8 cellular contexts compared by ENCODE assay signal in the genomic region with DNA sequence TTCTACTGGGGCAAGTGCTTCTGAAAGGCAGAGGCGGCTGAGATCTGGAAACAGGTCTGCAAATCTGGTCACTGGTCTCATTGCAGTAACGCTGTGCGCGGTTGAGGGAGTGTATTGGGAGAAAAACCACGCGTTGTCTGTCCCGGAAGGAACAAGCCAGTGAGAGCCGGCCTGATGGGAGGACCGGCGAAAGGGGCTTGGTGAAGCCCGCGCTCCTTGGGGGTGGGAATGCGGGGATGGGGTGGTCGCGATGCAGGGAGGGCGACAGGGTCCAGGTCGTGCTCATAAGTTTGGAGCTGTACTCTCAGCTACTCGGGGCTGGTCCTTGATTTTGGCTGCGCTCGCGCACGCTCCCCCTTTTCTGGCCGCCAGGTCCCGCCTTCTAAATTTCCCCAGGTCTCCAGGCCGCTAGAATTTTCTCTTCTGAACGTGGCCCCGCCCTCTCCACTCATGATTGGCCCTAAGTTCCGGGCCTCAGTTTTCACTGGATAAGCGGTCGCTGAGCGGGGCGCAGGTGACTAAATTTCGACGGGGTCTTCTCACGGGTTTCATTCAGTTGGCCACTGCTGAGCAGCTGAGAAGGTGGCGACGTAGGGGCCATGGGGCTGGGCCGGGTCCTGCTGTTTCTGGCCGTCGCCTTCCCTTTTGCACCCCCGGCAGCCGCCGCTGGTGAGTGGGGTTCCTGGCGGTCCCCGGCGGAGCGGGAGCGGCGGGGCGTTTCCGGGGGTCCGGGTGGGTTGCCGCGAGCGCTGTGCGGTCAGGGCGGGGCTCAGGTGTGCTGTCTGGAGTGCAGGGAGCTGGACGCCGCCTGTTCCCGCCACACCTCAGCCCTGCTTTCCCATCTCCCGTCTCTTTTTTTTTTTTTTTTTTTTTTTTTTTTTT. TPM values are rescaled to one million over a fixed set of nuclear protein-coding genes. Genes with fewer than 3 reads are reported as not detected.
A peak's percentile ranks its signal among the peaks of the same experiment; 100 is the strongest.
DNase-seq lines count a peak whose midpoint lies in the region; ATAC-seq and TF ChIP-seq lines count a peak whose summit lies in the region.

A gene (plus strand): TSS at position 551 of the 882 bp plus-strand sequence. CDS start 49 bp downstream, at position 600.

- intact Hi-C loops in activated CD8-positive, alpha-beta T cell treated with anti-CD3 and anti-CD28 coated beads for 36 hours (cut with micrococcal nuclease), result no loop called here
- intact Hi-C loops in lower lobe of right lung (cut with DNase I), result no loop called here

- POLR2A ChIA-PET in GM10248 (lab: Yijun Ruan, JAX), result interaction anchor here (0.6 to 1.1 kb wide), 5 partner anchors 44 to 857 kb away, joined by 3 to 6 read pairs (median 3); a partner anchor contains a TSS
- POLR2A ChIA-PET in activated CD8-positive, alpha-beta T cell treated with anti-CD3 and anti-CD28 coated beads for 36 hours (lab: Charles Lee), result interaction anchor here (0.6 to 2.8 kb wide), 14 partner anchors 30 to 166 kb away, joined by 3 to 24 read pairs (median 4); a partner anchor contains a TSS

- H3K27me3 Mint-ChIP-seq in activated CD8-positive, alpha-beta T cell treated with anti-CD3 and anti-CD28 coated beads for 36 hours, result no peaks in the 10 kb centered on the region

- TF ChIP-seq CTCF in GM10248 (IDR thresholded peaks at IDR 0.05; ENCODE audit: control extremely low read depth, extremely low read depth, low read depth, missing control alignments), result no peak
- TF ChIP-seq CTCF in activated CD8-positive, alpha-beta T cell treated with anti-CD3 and anti-CD28 coated beads for 36 hours (IDR thresholded peaks at IDR 0.05), result no peak
- no peak for TF ChIP-seq CTCF in lower lobe of right lung (IDR thresholded peaks at IDR 0.05)

- H3K4me1 Mint-ChIP-seq in activated CD8-positive, alpha-beta T cell treated with anti-CD3 and anti-CD28 coated beads for 36 hours (ENCODE audit: low read depth), result peaks cover 56% of the 10 kb centered on the region

- H3K9me3 ChIP-seq in ectodermal cell (ENCODE audit: control insufficient read depth, low read length) (no peaks in the 10 kb centered on the region), lower lobe of right lung (no peaks in the 10 kb centered on the region)

- ATAC-seq in HG02678 (IDR thresholded peaks at IDR 0.05; ENCODE audit: unreplicated experiment) (peak; percentile 45), lower lobe of right lung (peak; percentile 85 to 86), HG02938 (IDR thresholded peaks at IDR 0.05; ENCODE audit: unreplicated experiment) (no peak)
- peak; percentile 74 for ATAC-seq in activated CD8-positive, alpha-beta T cell treated with anti-CD3 and anti-CD28 coated beads for 36 hours

- CTCF ChIA-PET in GM10248 (lab: Yijun Ruan, JAX), result interaction anchor here (1.3 to 5.3 kb wide), 5 partner anchors 30 to 100 kb away, joined by 3 to 34 read pairs (median 4); no protein-coding TSS in a partner anchor
- CTCF ChIA-PET in activated CD8-positive, alpha-beta T cell treated with anti-CD3 and anti-CD28 coated beads for 36 hours (lab: Charles Lee), result interaction anchor here (0.8 to 2.2 kb wide), 8 partner anchors 21 to 155 kb away, joined by 3 to 8 read pairs (median 6); a partner anchor contains a TSS

- H3K27me3 ChIP-seq in ectodermal cell (ENCODE audit: control insufficient read depth, insufficient read depth, low read length, poor library complexity, severe bottlenecking), result peaks cover 70% of the 10 kb centered on the region
- H3K27me3 ChIP-seq in lower lobe of right lung (ENCODE audit: low read depth), result no peaks in the 10 kb centered on the region

- H3K27ac Mint-ChIP-seq in activated CD8-positive, alpha-beta T cell treated with anti-CD3 and anti-CD28 coated beads for 36 hours, result peak within 1 kb of the TSS; percentile 82

- no peaks in the 10 kb centered on the region for H3K4me1 ChIP-seq in ectodermal cell (ENCODE audit: control insufficient read depth, insufficient read depth, low read length)
- peaks cover 21% of the 10 kb centered on the region for H3K4me1 ChIP-seq in lower lobe of right lung

- WGBS in ectodermal cell, 2 experiments, result 1 to 2% methylated on average over 61 of the region's 61 CpGs

- DNase-seq in GM10248 (ENCODE audit: extremely low spot score), result peak; percentile 85
- peak; percentile 91 for DNase-seq in NCI-H2227 (lab: John Stamatoyannopoulos, UW; ENCODE audit: unreplicated experiment)
- DNase-seq in activated CD8-positive, alpha-beta T cell treated with anti-CD3 and anti-CD28 coated beads for 36 hours, result peak; percentile 93
- DNase-seq in lower lobe of right lung, result peak; percentile 90
- peak; percentile 76 for DNase-seq in stimulated activated CD8-positive, alpha-beta memory T cell treated with anti-CD3 and anti-CD28 coated beads, Interleukin-12 subunit alpha, Interleukin-12 subunit beta, amount 100 ng/mL, for 1 hour (ENCODE audit: low read depth)

- H3K9me3 Mint-ChIP-seq in activated CD8-positive, alpha-beta T cell treated with anti-CD3 and anti-CD28 coated beads for 36 hours, result no peaks in the 10 kb centered on the region

- H3K4me3 ChIP-seq in ectodermal cell (ENCODE audit: insufficient read depth, low read depth, low read length) (peak within 1 kb of the TSS; percentile 35), lower lobe of right lung (peak within 1 kb of the TSS; percentile 72)

- H3K36me3 ChIP-seq in ectodermal cell (ENCODE audit: control insufficient read depth, insufficient read depth, low read length), result no peaks in the 10 kb centered on the region
- H3K36me3 ChIP-seq in lower lobe of right lung, result no peaks in the 10 kb centered on the region

- H3K36me3 Mint-ChIP-seq in activated CD8-positive, alpha-beta T cell treated with anti-CD3 and anti-CD28 coated beads for 36 hours (ENCODE audit: low read depth), result peaks cover 7% of the 10 kb centered on the region

- H3K27ac ChIP-seq in ectodermal cell (ENCODE audit: insufficient read depth, low read depth, low read length, poor library complexity, severe bottlenecking), result no peak within 1 kb of the TSS
- peak within 1 kb of the TSS; percentile 39 for H3K27ac ChIP-seq in lower lobe of right lung

- H3K4me3 Mint-ChIP-seq in activated CD8-positive, alpha-beta T cell treated with anti-CD3 and anti-CD28 coated beads for 36 hours, result peak within 1 kb of the TSS; percentile 73

RNA-seq across cellular contexts. Expression of the gene that starts here (rescaled TPM):
- total RNA-seq in activated CD8-positive, alpha-beta T cell treated with anti-CD3 and anti-CD28 coated beads for 36 hours, result 10 to 100 TPM; 17.0 to 17.7 TPM
- 3.8 TPM for polyA plus RNA-seq in ectodermal cell (2013, experiment 1 of 4)
- polyA plus RNA-seq in ectodermal cell (2013, experiment 2 of 4), result 2.2 TPM
- polyA plus RNA-seq in ectodermal cell (2013, experiment 3 of 4), result 2.1 TPM
- polyA plus RNA-seq in ectodermal cell (2013, experiment 4 of 4), result 2.1 TPM
- total RNA-seq in lower lobe of right lung, result 13.8 TPM
